In the genomic region with DNA sequence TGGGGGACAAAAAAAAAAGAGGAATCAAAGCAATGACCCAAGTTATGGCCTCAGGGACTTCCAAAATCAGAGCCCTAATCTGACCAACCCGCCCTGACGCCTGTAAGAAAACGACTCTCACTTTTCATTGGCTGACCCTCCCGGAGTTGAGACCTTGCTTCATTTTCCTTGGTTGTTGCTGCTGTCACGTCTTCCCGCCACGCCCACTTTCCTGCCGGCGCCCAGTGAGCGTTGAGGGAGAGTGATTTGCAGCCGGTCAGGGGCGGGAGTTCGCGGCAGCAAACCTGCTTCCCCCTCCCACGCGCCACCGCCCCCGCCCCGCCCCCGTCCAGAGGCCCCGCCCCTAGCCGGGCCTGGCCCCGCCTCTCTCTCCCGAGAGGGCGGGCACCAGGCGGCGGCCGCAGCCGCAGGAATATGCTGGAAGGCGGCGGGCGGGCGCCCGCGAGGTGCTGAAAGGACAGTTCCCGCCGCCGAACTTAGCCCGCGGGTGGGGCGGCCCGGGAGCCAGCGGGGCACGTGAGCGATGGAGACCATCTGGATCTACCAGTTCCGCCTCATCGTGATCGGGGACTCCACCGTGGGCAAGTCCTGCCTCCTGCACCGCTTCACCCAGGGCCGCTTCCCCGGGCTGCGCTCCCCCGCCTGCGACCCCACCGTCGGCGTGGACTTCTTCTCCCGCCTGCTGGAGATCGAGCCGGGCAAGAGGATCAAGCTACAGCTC, we compare ENCODE assay signal across 8 cellular contexts. TPM values are rescaled to one million over a fixed set of nuclear protein-coding genes. Genes with fewer than 3 reads are reported as not detected.
DNase-seq lines count a peak whose midpoint lies in the region; ATAC-seq and TF ChIP-seq lines count a peak whose summit lies in the region.

A gene with protein sequence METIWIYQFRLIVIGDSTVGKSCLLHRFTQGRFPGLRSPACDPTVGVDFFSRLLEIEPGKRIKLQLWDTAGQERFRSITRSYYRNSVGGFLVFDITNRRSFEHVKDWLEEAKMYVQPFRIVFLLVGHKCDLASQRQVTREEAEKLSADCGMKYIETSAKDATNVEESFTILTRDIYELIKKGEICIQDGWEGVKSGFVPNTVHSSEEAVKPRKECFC (plus strand): TSS at position 403 of the 721 bp plus-strand sequence. CDS start 121 bp downstream, at position 524.

- intact Hi-C loops in activated T-helper 1 cell treated with anti-CD3 and anti-CD28 coated beads, Interleukin-12 subunit alpha, Interleukin-12 subunit beta, Interleukin-2, Interleukin-4 antibody, amounts not matched to agents 30 ng/mL and 10 ng/mL and 1 ng/mL, durations not matched to agents 14 hours and 24 hours and 36 hours (cut with micrococcal nuclease) = loop anchor here (1.0 to 10.0 kb wide), 6 partner anchors 70 to 1853 kb away; partner anchors contain the start of genes AASDHPPT, CUL5, CWF19L2 and ELMOD1

- H3K27me3 Mint-ChIP-seq in activated T-helper 1 cell treated with anti-CD3 and anti-CD28 coated beads, Interleukin-12 subunit alpha, Interleukin-12 subunit beta, Interleukin-2, Interleukin-4 antibody, amounts not matched to agents 30 ng/mL and 10 ng/mL and 1 ng/mL, durations not matched to agents 14 hours and 24 hours and 36 hours (ENCODE audit: insufficient read depth) = peaks cover 25% of the 10 kb centered on the region
- peaks cover 0 to 10% (median 4%) of the 10 kb centered on the region in 3 donors for H3K27me3 Mint-ChIP-seq in naive B cell

- TF ChIP-seq RAD21 in Ishikawa (IDR thresholded peaks at IDR 0.05; ENCODE audit: low read depth) = no peak

- ATAC-seq in GM21619 (IDR thresholded peaks at IDR 0.05; ENCODE audit: unreplicated experiment) (peak; percentile 96), naive B cell (ENCODE audit: low read depth in 2 of 2) (peak; percentile 84 to 85)
- peak; percentile 85 for ATAC-seq in stimulated activated effector memory CD8-positive, alpha-beta T cell treated with anti-CD3 and anti-CD28 coated beads, Interleukin-12 subunit alpha, Interleukin-12 subunit beta, amount 100 ng/mL, for 72 hours

- peak within 1 kb of the TSS; percentile 71 for H3K4me3 Mint-ChIP-seq in activated T-helper 1 cell treated with anti-CD3 and anti-CD28 coated beads, Interleukin-12 subunit alpha, Interleukin-12 subunit beta, Interleukin-2, Interleukin-4 antibody, amounts not matched to agents 30 ng/mL and 10 ng/mL and 1 ng/mL, durations not matched to agents 14 hours and 24 hours and 36 hours
- H3K4me3 Mint-ChIP-seq in naive B cell = peak within 1 kb of the TSS; percentile 84 to 96 (median 92)
- H3K4me3 Mint-ChIP-seq in stimulated activated effector memory CD8-positive, alpha-beta T cell treated with anti-CD3 and anti-CD28 coated beads, Interleukin-12 subunit alpha, Interleukin-12 subunit beta, amount 100 ng/mL, for 72 hours = peak within 1 kb of the TSS; percentile 85

- H3K27ac Mint-ChIP-seq in activated T-helper 1 cell treated with anti-CD3 and anti-CD28 coated beads, Interleukin-12 subunit alpha, Interleukin-12 subunit beta, Interleukin-2, Interleukin-4 antibody, amounts not matched to agents 30 ng/mL and 10 ng/mL and 1 ng/mL, durations not matched to agents 14 hours and 24 hours and 36 hours = no peak within 1 kb of the TSS
- peak within 1 kb of the TSS; percentile 63 to 92 (median 70) for H3K27ac Mint-ChIP-seq in naive B cell
- H3K27ac Mint-ChIP-seq in stimulated activated effector memory CD8-positive, alpha-beta T cell treated with anti-CD3 and anti-CD28 coated beads, Interleukin-12 subunit alpha, Interleukin-12 subunit beta, amount 100 ng/mL, for 72 hours = no peak within 1 kb of the TSS

- H3K4me1 Mint-ChIP-seq in activated T-helper 1 cell treated with anti-CD3 and anti-CD28 coated beads, Interleukin-12 subunit alpha, Interleukin-12 subunit beta, Interleukin-2, Interleukin-4 antibody, amounts not matched to agents 30 ng/mL and 10 ng/mL and 1 ng/mL, durations not matched to agents 14 hours and 24 hours and 36 hours (ENCODE audit: low read depth) = peaks cover 6% of the 10 kb centered on the region
- H3K4me1 Mint-ChIP-seq in naive B cell = peaks cover 21 to 29% (median 23%) of the 10 kb centered on the region in 3 donors
- peaks cover 10% of the 10 kb centered on the region for H3K4me1 Mint-ChIP-seq in stimulated activated effector memory CD8-positive, alpha-beta T cell treated with anti-CD3 and anti-CD28 coated beads, Interleukin-12 subunit alpha, Interleukin-12 subunit beta, amount 100 ng/mL, for 72 hours

- TF ChIP-seq EP300 in Ishikawa (IDR thresholded peaks at IDR 0.05; ENCODE audit: borderline replicate concordance) = no peak

- DNase-seq in DMS 273 (lab: John Stamatoyannopoulos, UW; ENCODE audit: unreplicated experiment) = peak; percentile 98
- DNase-seq in activated T-helper 1 cell treated with anti-CD3 and anti-CD28 coated beads, Interleukin-12 subunit alpha, Interleukin-12 subunit beta, Interleukin-2, Interleukin-4 antibody, amounts not matched to agents 30 ng/mL and 10 ng/mL and 1 ng/mL, durations not matched to agents 14 hours and 24 hours and 36 hours (ENCODE audit: low spot score) = peak; percentile 71
- peak; percentile 85 for DNase-seq in fibroblast of mammary gland (ENCODE audit: low read depth)
- peak; percentile 81 for DNase-seq in naive B cell
- peak; percentile 48 to 83 for DNase-seq in stimulated activated effector memory CD8-positive, alpha-beta T cell treated with anti-CD3 and anti-CD28 coated beads, Interleukin-12 subunit alpha, Interleukin-12 subunit beta, amount 100 ng/mL, for 72 hours (ENCODE audit: low spot score in 2 of 2)

- no peaks in the 10 kb centered on the region for H3K36me3 Mint-ChIP-seq in activated T-helper 1 cell treated with anti-CD3 and anti-CD28 coated beads, Interleukin-12 subunit alpha, Interleukin-12 subunit beta, Interleukin-2, Interleukin-4 antibody, amounts not matched to agents 30 ng/mL and 10 ng/mL and 1 ng/mL, durations not matched to agents 14 hours and 24 hours and 36 hours (ENCODE audit: low read depth)
- H3K36me3 Mint-ChIP-seq in naive B cell = no peaks in the 10 kb centered on the region
- peaks cover 5% of the 10 kb centered on the region for H3K36me3 Mint-ChIP-seq in stimulated activated effector memory CD8-positive, alpha-beta T cell treated with anti-CD3 and anti-CD28 coated beads, Interleukin-12 subunit alpha, Interleukin-12 subunit beta, amount 100 ng/mL, for 72 hours

- peak within 1 kb of the TSS; percentile 31 for H3K4me3 ChIP-seq in fibroblast of mammary gland (ENCODE audit: control insufficient read depth, low read depth, low read length)

- no peak for TF ChIP-seq CTCF in fibroblast of mammary gland (conservative IDR thresholded peaks at IDR 0.05; ENCODE audit: control insufficient read depth, insufficient read depth, low read depth, low read length)

- H3K9me3 Mint-ChIP-seq in activated T-helper 1 cell treated with anti-CD3 and anti-CD28 coated beads, Interleukin-12 subunit alpha, Interleukin-12 subunit beta, Interleukin-2, Interleukin-4 antibody, amounts not matched to agents 30 ng/mL and 10 ng/mL and 1 ng/mL, durations not matched to agents 14 hours and 24 hours and 36 hours = no peaks in the 10 kb centered on the region
- peaks cover 0 to 5% (median 2%) of the 10 kb centered on the region in 7 donors for H3K9me3 Mint-ChIP-seq in naive B cell
- H3K9me3 Mint-ChIP-seq in stimulated activated effector memory CD8-positive, alpha-beta T cell treated with anti-CD3 and anti-CD28 coated beads, Interleukin-12 subunit alpha, Interleukin-12 subunit beta, amount 100 ng/mL, for 72 hours = peaks cover 2% of the 10 kb centered on the region

TF ChIP-seq in Ishikawa, 13 proteins besides CTCF, POLR2A, EP300 and RAD21 (continues in another document):
- TF ChIP-seq ZBTB7A (IDR thresholded peaks at IDR 0.05; ENCODE audit: low read depth) (peak; percentile 74; the same call in 1 of the 2 replicates), EGR1 (IDR thresholded peaks at IDR 0.05) (0 out of 2 replicates have a peak, but pooled peaks have one; percentile 19)

TF ChIP-seq in PFSK-1, 5 proteins besides CTCF, POLR2A, EP300 and RAD21:
- TF ChIP-seq TAF1 (IDR thresholded peaks at IDR 0.05; ENCODE audit: borderline replicate concordance, insufficient read depth, low read length) (0 out of 2 replicates have a peak, but pooled peaks have one; percentile 10), POLR2AphosphoS5 (IDR thresholded peaks at IDR 0.05; ENCODE audit: low read depth, low read length) (peak; percentile 57), SIN3A (IDR thresholded peaks at IDR 0.05; ENCODE audit: borderline replicate concordance, insufficient read depth, low read length) (peak; percentile 99; the same call in 1 of the 2 replicates), FOXP2 (optimal IDR thresholded peaks at IDR 0.05; ENCODE audit: borderline replicate concordance, extremely low read depth, extremely low read length, insufficient read depth) (peak; percentile 56), REST (IDR thresholded peaks at IDR 0.05; ENCODE audit: insufficient read depth in 1 of 2, low read depth in 2 of 2, low read length in 2 of 2) (peak; percentile 92 to 95)

RNA-seq across cellular contexts. Expression of the gene that starts here (rescaled TPM):
- polyA plus RNA-seq in PFSK-1 (2012; ENCODE audit: insufficient read length, low read depth) = 2.4 TPM
- total RNA-seq in activated T-helper 1 cell treated with anti-CD3 and anti-CD28 coated beads, Interleukin-12 subunit alpha, Interleukin-12 subunit beta, Interleukin-2, Interleukin-4 antibody, amounts not matched to agents 30 ng/mL and 10 ng/mL and 1 ng/mL, durations not matched to agents 14 hours and 24 hours and 36 hours = not detected in 2 replicates
- 1 to 10 TPM in 1 of 6 donors, under 1 TPM in 4, not detected in 1; 0.31 to 1.1 (median 0.70) TPM for polyA plus RNA-seq in naive B cell (ENCODE audit: low read depth in 6 of 6)

Comparison
In these comparisons a context has a peak if more than half of its experiments do, and no peak if none do; other contexts are left out.
1. Peak in every context shown above with its lines: DNase-seq, ATAC-seq and H3K4me3 ChIP-seq.
2. Peak in DNase-seq in activated T-helper 1 cell treated with anti-CD3 and anti-CD28 coated beads, Interleukin-12 subunit alpha, Interleukin-12 subunit beta, Interleukin-2, Interleukin-4 antibody, amounts not matched to agents 30 ng/mL and 10 ng/mL and 1 ng/mL, durations not matched to agents 14 hours and 24 hours and 36 hours; RNA of the gene not detected or under 1 TPM.
3. H3K27ac Mint-ChIP-seq: peak in naive B cell (6 of 6); none in activated T-helper 1 cell treated with anti-CD3 and anti-CD28 coated beads, Interleukin-12 subunit alpha, Interleukin-12 subunit beta, Interleukin-2, Interleukin-4 antibody, amounts not matched to agents 30 ng/mL and 10 ng/mL and 1 ng/mL, durations not matched to agents 14 hours and 24 hours and 36 hours (single experiment) and stimulated activated effector memory CD8-positive, alpha-beta T cell treated with anti-CD3 and anti-CD28 coated beads, Interleukin-12 subunit alpha, Interleukin-12 subunit beta, amount 100 ng/mL, for 72 hours (single experiment).